ENCODE assay signal across 1 cellular context in the genomic region with DNA sequence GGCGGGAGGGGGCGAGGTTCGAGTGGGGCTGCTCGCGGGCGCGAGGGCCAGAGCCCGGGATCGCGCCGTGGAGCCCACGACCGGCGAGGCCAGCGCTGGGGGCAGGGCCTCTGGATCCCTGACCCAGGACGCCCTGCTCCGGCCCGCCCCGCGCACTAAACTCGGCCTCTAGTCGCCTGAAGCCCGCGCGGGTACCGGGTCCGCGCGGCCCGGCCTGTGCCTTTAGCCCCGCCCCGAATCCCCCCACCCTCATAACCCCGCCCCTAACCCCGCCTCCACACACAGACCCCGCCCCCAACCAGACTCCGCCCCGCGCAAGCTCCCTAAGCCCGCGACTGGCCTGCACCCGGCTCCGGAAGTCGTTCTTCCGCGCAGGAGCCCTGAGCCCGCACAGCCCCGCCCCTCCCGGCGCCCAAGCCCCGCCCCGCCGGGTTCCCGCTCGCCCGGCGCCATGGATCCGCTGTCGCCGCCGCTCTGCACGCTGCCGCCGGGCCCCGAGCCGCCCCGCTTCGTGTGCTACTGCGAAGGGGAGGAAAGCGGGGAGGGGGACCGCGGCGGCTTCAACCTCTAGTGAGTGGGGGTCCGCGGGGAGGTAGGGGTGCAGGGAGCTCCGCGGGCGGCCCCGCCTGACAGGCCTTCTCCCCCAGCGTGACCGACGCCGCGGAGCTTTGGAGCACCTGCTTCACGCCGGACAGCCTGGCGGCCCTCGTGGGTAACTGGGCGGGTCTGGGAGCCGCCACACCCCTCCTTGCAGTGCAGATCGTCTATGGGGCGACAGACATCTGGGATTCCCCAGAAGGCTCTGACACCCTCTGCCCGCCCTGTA.
TF ChIP-seq lines count a peak whose summit lies in the region.

Gene PAXX (plus strand): TSS at position 430 of the 826 bp plus-strand sequence. CDS start 22 bp downstream, at position 452.

TF ChIP-seq in K562, 482 proteins besides CTCF, POLR2A, EP300 and RAD21 (continued from another document):
- TF ChIP-seq ETV5 (CRISPR knock-in tag; IDR thresholded peaks at IDR 0.05; ENCODE audit: low read depth) (no peak; the same call in 1 of the 2 replicates), FOXM1 (IDR thresholded peaks at IDR 0.05; ENCODE audit: low read depth) (no peak), FOXM1 (CRISPR knock-in tag; IDR thresholded peaks at IDR 0.05; ENCODE audit: low read depth) (0 out of 2 replicates have a peak, but pooled peaks have one; percentile 46), PATZ1 (CRISPR knock-in tag; IDR thresholded peaks at IDR 0.05; ENCODE audit: borderline replicate concordance) (no peak), GABPA (tag; conservative IDR thresholded peaks at IDR 0.05; ENCODE audit: low read depth) (peak; percentile 41; the same call in 1 of the 2 replicates), ZNF584 (CRISPR knock-in tag; IDR thresholded peaks at IDR 0.05; ENCODE audit: low read depth) (no peak), CBX5 (IDR thresholded peaks at IDR 0.05; ENCODE audit: borderline replicate concordance, low read depth) (no peak), BCOR (IDR thresholded peaks at IDR 0.05) (no peak), FOXA3 (CRISPR knock-in tag; conservative IDR thresholded peaks at IDR 0.05 in 1 of 2, IDR thresholded peaks at IDR 0.05 in 1 of 2) (peak in 1 of 2 experiments; percentile 63; a peak in 1 of 4 replicates), SIN3A (IDR thresholded peaks at IDR 0.05; ENCODE audit: borderline replicate concordance in 2 of 2, control insufficient read depth in 1 of 2, low read depth in 2 of 2, low read length in 2 of 2) (peak; percentile 77 to 90; a peak in 3 of 4 replicates), CHD2 (IDR thresholded peaks at IDR 0.05; ENCODE audit: low read depth, low read length) (no peak), ZBTB17 (CRISPR knock-in tag; IDR thresholded peaks at IDR 0.05) (no peak), ZNF609 (CRISPR knock-in tag; IDR thresholded peaks at IDR 0.05; ENCODE audit: borderline replicate concordance) (0 out of 2 replicates have a peak, but pooled peaks have one; percentile 31), KLF1 (tag; IDR thresholded peaks at IDR 0.05) (0 out of 2 replicates have a peak, but pooled peaks have one; percentile 23), NBN (IDR thresholded peaks at IDR 0.05; ENCODE audit: low read depth) (no peak), MAFG (tag; conservative IDR thresholded peaks at IDR 0.05) (no peak), E2F5 (CRISPR knock-in tag; IDR thresholded peaks at IDR 0.05) (peak; percentile 62; the same call in 1 of the 2 replicates), KLF16 (IDR thresholded peaks at IDR 0.05) (no peak), FOXJ2 (tag; IDR thresholded peaks at IDR 0.05) (no peak), ELF2 (CRISPR knock-in tag; IDR thresholded peaks at IDR 0.05) (no peak), GATAD2B (IDR thresholded peaks at IDR 0.05; ENCODE audit: borderline replicate concordance) (peak; percentile 89), U2AF2 (optimal IDR thresholded peaks at IDR 0.05; ENCODE audit: low read depth, low read length) (no peak), POLR2H (tag; IDR thresholded peaks at IDR 0.05; ENCODE audit: low read depth) (peak; percentile 89), HDAC1 (IDR thresholded peaks at IDR 0.05) (peak in 1 of 2 experiments; percentile 95; a peak in 2 of 4 replicates), TEAD4 (IDR thresholded peaks at IDR 0.05; ENCODE audit: low read length) (no peak), TEAD4 (CRISPR knock-in tag; IDR thresholded peaks at IDR 0.05; ENCODE audit: borderline replicate concordance) (0 out of 2 replicates have a peak, but pooled peaks have one; percentile 61), ZNF561 (CRISPR knock-in tag; conservative IDR thresholded peaks at IDR 0.05) (0 out of 2 replicates have a peak, but pooled peaks have one; percentile 40), RBFOX2 (IDR thresholded peaks at IDR 0.05; ENCODE audit: low read depth, low read length) (peak; percentile 82), HNRNPK (IDR thresholded peaks at IDR 0.05; ENCODE audit: low read depth, low read length, poor library complexity, severe bottlenecking) (peak; percentile 94), TARDBP (IDR thresholded peaks at IDR 0.05) (peak; percentile 86), C11orf30 (IDR thresholded peaks at IDR 0.05; ENCODE audit: low read depth) (no peak), POLR2G (IDR thresholded peaks at IDR 0.05; ENCODE audit: low read depth, low read length) (peak; percentile 87), POLR2AphosphoS5 (IDR thresholded peaks at IDR 0.05; ENCODE audit: control insufficient read depth, insufficient read depth, low read depth, low read length) (peak; percentile 62), ZNF165 (CRISPR knock-in tag; IDR thresholded peaks at IDR 0.05; ENCODE audit: borderline replicate concordance) (no peak), SP1 (CRISPR knock-in tag; IDR thresholded peaks at IDR 0.05) (peak; percentile 25), MXI1 (IDR thresholded peaks at IDR 0.05; ENCODE audit: low read depth, low read length) (peak; percentile 81; the same call in 1 of the 2 replicates), SUPT5H (IDR thresholded peaks at IDR 0.05) (peak; percentile 57; the same call in 1 of the 2 replicates)
- TF ChIP-seq, protein P1, sequence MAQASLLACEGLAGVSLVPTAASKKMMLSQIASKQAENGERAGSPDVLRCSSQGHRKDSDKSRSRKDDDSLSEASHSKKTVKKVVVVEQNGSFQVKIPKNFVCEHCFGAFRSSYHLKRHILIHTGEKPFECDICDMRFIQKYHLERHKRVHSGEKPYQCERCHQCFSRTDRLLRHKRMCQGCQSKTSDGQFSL (CRISPR knock-in tag; IDR thresholded peaks at IDR 0.05), result no peak
- TF ChIP-seq, protein P1 (tag; IDR thresholded peaks at IDR 0.05), result no peak; a peak in 1 of 4 replicates
- TF ChIP-seq, protein P2, sequence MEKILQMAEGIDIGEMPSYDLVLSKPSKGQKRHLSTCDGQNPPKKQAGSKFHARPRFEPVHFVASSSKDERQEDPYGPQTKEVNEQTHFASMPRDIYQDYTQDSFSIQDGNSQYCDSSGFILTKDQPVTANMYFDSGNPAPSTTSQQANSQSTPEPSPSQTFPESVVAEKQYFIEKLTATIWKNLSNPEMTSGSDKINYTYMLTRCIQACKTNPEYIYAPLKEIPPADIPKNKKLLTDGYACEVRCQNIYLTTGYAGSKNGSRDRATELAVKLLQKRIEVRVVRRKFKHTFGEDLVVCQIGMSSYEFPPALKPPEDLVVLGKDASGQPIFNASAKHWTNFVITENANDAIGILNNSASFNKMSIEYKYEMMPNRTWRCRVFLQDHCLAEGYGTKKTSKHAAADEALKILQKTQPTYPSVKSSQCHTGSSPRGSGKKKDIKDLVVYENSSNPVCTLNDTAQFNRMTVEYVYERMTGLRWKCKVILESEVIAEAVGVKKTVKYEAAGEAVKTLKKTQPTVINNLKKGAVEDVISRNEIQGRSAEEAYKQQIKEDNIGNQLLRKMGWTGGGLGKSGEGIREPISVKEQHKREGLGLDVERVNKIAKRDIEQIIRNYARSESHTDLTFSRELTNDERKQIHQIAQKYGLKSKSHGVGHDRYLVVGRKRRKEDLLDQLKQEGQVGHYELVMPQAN (IDR thresholded peaks at IDR 0.05; ENCODE audit: borderline replicate concordance), result peak; percentile 95; the same call in 1 of the 2 replicates
- TF ChIP-seq, protein P3, sequence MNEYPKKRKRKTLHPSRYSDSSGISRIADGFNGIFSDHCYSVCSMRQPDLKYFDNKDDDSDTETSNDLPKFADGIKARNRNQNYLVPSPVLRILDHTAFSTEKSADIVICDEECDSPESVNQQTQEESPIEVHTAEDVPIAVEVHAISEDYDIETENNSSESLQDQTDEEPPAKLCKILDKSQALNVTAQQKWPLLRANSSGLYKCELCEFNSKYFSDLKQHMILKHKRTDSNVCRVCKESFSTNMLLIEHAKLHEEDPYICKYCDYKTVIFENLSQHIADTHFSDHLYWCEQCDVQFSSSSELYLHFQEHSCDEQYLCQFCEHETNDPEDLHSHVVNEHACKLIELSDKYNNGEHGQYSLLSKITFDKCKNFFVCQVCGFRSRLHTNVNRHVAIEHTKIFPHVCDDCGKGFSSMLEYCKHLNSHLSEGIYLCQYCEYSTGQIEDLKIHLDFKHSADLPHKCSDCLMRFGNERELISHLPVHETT (CRISPR knock-in tag; conservative IDR thresholded peaks at IDR 0.05 in 1 of 2, IDR thresholded peaks at IDR 0.05 in 1 of 2), result peak in 1 of 2 experiments; percentile 63; a peak in 1 of 4 replicates
- TF ChIP-seq, protein P4, sequence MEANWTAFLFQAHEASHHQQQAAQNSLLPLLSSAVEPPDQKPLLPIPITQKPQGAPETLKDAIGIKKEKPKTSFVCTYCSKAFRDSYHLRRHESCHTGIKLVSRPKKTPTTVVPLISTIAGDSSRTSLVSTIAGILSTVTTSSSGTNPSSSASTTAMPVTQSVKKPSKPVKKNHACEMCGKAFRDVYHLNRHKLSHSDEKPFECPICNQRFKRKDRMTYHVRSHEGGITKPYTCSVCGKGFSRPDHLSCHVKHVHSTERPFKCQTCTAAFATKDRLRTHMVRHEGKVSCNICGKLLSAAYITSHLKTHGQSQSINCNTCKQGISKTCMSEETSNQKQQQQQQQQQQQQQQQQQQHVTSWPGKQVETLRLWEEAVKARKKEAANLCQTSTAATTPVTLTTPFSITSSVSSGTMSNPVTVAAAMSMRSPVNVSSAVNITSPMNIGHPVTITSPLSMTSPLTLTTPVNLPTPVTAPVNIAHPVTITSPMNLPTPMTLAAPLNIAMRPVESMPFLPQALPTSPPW (CRISPR knock-in tag; IDR thresholded peaks at IDR 0.05), result peak; percentile 80
- TF ChIP-seq, protein P5, sequence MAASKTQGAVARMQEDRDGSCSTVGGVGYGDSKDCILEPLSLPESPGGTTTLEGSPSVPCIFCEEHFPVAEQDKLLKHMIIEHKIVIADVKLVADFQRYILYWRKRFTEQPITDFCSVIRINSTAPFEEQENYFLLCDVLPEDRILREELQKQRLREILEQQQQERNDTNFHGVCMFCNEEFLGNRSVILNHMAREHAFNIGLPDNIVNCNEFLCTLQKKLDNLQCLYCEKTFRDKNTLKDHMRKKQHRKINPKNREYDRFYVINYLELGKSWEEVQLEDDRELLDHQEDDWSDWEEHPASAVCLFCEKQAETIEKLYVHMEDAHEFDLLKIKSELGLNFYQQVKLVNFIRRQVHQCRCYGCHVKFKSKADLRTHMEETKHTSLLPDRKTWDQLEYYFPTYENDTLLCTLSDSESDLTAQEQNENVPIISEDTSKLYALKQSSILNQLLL (CRISPR knock-in tag; IDR thresholded peaks at IDR 0.05; ENCODE audit: borderline replicate concordance), result no peak
- TF ChIP-seq, protein P6, sequence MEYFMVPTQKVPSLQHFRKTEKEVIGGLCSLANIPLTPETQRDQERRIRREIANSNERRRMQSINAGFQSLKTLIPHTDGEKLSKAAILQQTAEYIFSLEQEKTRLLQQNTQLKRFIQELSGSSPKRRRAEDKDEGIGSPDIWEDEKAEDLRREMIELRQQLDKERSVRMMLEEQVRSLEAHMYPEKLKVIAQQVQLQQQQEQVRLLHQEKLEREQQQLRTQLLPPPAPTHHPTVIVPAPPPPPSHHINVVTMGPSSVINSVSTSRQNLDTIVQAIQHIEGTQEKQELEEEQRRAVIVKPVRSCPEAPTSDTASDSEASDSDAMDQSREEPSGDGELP (CRISPR knock-in tag; IDR thresholded peaks at IDR 0.05; ENCODE audit: borderline replicate concordance), result peak; percentile 60
